8 cellular contexts compared by ENCODE assay signal in the genomic region with DNA sequence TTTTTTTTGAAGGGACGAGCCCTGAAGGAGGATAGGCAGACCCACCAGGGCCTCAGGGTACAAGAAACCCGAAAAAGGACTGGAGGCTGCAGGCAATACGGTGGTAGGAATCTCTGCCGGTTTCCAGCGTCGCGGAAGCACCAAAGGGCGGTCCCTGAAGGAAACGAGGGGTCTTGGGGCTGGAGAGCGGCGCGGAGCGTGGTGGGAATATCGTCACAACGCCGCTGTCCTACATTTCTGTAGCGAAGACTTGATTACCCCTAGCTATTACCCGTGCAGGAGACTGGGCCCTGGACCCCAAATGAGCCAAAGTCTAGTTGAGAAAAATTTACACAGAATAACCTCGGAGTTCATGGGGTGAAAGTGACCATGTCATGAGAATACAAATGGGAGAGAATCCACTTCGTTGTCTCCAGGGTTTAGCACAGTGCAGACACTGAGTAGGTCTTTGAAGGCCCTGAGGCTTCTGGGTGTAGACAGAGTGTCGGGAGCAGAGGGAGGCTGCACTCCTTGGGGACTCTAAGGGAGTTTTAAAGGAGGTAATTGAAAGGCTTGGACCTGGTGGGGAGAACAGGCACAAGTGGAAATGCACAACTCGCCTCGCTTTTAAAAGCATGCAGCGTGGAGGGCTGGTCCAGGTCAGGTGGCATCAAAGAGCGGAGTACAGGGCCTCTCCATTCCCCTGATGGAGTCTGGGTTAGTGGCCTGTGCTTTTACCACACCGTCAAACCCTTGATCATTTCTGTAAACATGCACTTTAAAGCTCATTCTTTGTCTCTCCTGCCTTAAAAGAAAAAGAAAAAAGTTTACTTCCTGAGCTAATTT. TPM values are rescaled to one million over a fixed set of nuclear protein-coding genes. Genes with fewer than 3 reads are reported as not detected.
A peak's percentile ranks its signal among the peaks of the same experiment; 100 is the strongest.
DNase-seq lines count a peak whose midpoint lies in the region; ATAC-seq and TF ChIP-seq lines count a peak whose summit lies in the region.

No MANE protein-coding gene starts in this region.

- peak; percentile 24 for DNase-seq in HT-29 (ENCODE audit: low spot score)
- peak; percentile 54 for DNase-seq in activated naive CD4-positive, alpha-beta T cell treated with anti-CD3 and anti-CD28 coated beads for 36 hours
- DNase-seq in left ventricle myocardium inferior: no peak
- DNase-seq in skeletal muscle cell (ENCODE audit: low read depth): no peak
- DNase-seq in NCI-H1694 (lab: John Stamatoyannopoulos, UW): no peak

- H3K4me3 ChIP-seq in ACC112 (ENCODE audit: low read depth, low read length): peak overlapping the region; percentile 83
- peak overlapping the region; percentile 96 for H3K4me3 ChIP-seq in left ventricle myocardium inferior
- H3K4me3 ChIP-seq in skeletal muscle cell (ENCODE audit: low read depth, low read length): peak overlapping the region; percentile 92

- CTCF ChIA-PET in activated naive CD4-positive, alpha-beta T cell treated with anti-CD3 and anti-CD28 coated beads for 36 hours (lab: Charles Lee): interaction anchor here (1.1 to 3.4 kb wide), 5 partner anchors 10 to 235 kb away, joined by 3 to 18 read pairs (median 5); no protein-coding TSS in a partner anchor

- peaks cover 28% of the 10 kb centered on the region for H3K36me3 Mint-ChIP-seq in activated naive CD4-positive, alpha-beta T cell treated with anti-CD3 and anti-CD28 coated beads for 36 hours (ENCODE audit: low read depth)

- peaks cover 48% of the 10 kb centered on the region for H3K79me2 ChIP-seq in ACC112 (ENCODE audit: control insufficient read depth, insufficient read depth, low read length, unreplicated experiment)

- TF ChIP-seq CTCF in left ventricle myocardium inferior (IDR thresholded peaks at IDR 0.05; ENCODE audit: borderline replicate concordance): no peak

- H3K4me1 ChIP-seq in ACC112 (ENCODE audit: control insufficient read depth, insufficient read depth, low read length, unreplicated experiment) (peaks cover 38% of the 10 kb centered on the region), left ventricle myocardium inferior (peaks cover 78% of the 10 kb centered on the region)

- H3K4me3 Mint-ChIP-seq in activated naive CD4-positive, alpha-beta T cell treated with anti-CD3 and anti-CD28 coated beads for 36 hours: peak overlapping the region; percentile 92

- H3K9me3 Mint-ChIP-seq in activated naive CD4-positive, alpha-beta T cell treated with anti-CD3 and anti-CD28 coated beads for 36 hours: no peaks in the 10 kb centered on the region

- H3K27me3 ChIP-seq in ACC112 (ENCODE audit: insufficient read depth, low read length): no peaks in the 10 kb centered on the region; the same call in 1 of the 2 replicates
- H3K27me3 ChIP-seq in left ventricle myocardium inferior (ENCODE audit: low read depth): no peaks in the 10 kb centered on the region

- H3K36me3 ChIP-seq in ACC112 (ENCODE audit: insufficient read depth, low read length) (no peaks in the 10 kb centered on the region), left ventricle myocardium inferior (no peaks in the 10 kb centered on the region)

- no peak overlapping the region for H2AFZ ChIP-seq in ACC112 (ENCODE audit: low read length, unreplicated experiment)

- peak overlapping the region; percentile 99 for H3K27ac ChIP-seq in ACC112 (ENCODE audit: low read depth, low read length)
- peak overlapping the region; percentile 98 for H3K27ac ChIP-seq in left ventricle myocardium inferior (replicated peaks)

- H3K9me3 ChIP-seq in left ventricle myocardium inferior (replicated peaks): no peaks in the 10 kb centered on the region

- intact Hi-C loops in activated naive CD4-positive, alpha-beta T cell treated with anti-CD3 and anti-CD28 coated beads for 36 hours (cut with micrococcal nuclease): loop anchor here (2.0 to 10.0 kb wide), 5 partner anchors 16 to 1618 kb away; partner anchors contain the start of genes CSDE1 and MAN1A2
- intact Hi-C loops in left ventricle myocardium inferior (cut with micrococcal nuclease): no loop called here

- peaks cover 40% of the 10 kb centered on the region for H3K4me1 Mint-ChIP-seq in activated naive CD4-positive, alpha-beta T cell treated with anti-CD3 and anti-CD28 coated beads for 36 hours (ENCODE audit: low read depth)

- H3K27me3 Mint-ChIP-seq in activated naive CD4-positive, alpha-beta T cell treated with anti-CD3 and anti-CD28 coated beads for 36 hours (ENCODE audit: low read depth): no peaks in the 10 kb centered on the region

- no peak for ATAC-seq in GM18498 (IDR thresholded peaks at IDR 0.05; ENCODE audit: unreplicated experiment)
- ATAC-seq in GM21515 (IDR thresholded peaks at IDR 0.05; ENCODE audit: unreplicated experiment): no peak

- H3K27ac Mint-ChIP-seq in activated naive CD4-positive, alpha-beta T cell treated with anti-CD3 and anti-CD28 coated beads for 36 hours: peak overlapping the region; percentile 95

RNA-seq across cellular contexts. Expression of gene ATP1A1, which starts 1.5 kb away (rescaled TPM):
- total RNA-seq in HT-29 (2014; rRNA removed; shearing (Covaris generic)): 119 and 151 TPM in 2 replicates
- 100 to 1,000 TPM; 360 to 370 TPM for total RNA-seq in activated naive CD4-positive, alpha-beta T cell treated with anti-CD3 and anti-CD28 coated beads for 36 hours
- 230 TPM for total RNA-seq in left ventricle myocardium inferior

Comparison
In these comparisons a context has a peak if more than half of its experiments do, and no peak if none do; other contexts are left out.
1. DNase-seq: peak in HT-29 (single experiment) and activated naive CD4-positive, alpha-beta T cell treated with anti-CD3 and anti-CD28 coated beads for 36 hours (single experiment); none in left ventricle myocardium inferior (single experiment), skeletal muscle cell (single experiment) and NCI-H1694 (single experiment).
2. Peak in every context shown above with its lines, with median percentiles within 50 percentile points of each other: H3K4me3 ChIP-seq.